Comparison of ENCODE assay signal across 8 cellular contexts in the genomic region with DNA sequence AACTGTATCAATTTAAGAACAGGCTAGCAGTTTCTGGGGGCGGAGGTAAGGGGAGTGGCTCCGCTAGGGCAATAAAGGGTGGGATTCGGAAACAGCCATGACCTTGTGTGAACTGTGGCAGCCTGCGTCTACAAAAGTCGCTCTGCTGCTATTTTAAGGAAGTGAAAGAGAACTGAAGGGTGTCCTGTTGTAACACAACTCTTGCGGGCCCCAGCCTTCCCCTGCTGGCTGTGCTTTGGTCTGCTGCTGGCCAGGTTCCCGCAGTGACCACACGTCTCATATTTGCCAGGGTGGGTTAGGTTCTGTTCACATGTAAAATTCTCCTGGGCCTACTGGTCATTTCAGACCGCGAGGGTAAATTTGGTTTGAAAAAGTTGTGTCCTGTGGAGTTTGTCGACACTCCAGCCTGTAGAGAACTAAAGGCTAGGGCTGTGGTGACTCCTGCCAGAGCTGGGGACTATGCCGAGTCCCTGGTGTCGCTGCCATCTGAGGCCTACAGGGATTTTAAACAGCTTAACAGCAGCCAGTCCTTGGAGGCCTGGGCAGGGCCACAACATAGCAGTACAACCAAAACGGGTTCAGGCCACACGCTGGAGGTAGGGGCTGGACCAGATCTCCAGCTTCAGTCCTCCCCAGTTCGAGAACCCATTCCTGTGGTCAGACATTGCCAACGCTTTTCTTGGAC. TPM values are rescaled to one million over a fixed set of nuclear protein-coding genes. Genes with fewer than 3 reads are reported as not detected.
A peak's percentile ranks its signal among the peaks of the same experiment; 100 is the strongest.
DNase-seq lines count a peak whose midpoint lies in the region; ATAC-seq, FAIRE-seq and TF ChIP-seq lines count a peak whose summit lies in the region.

No MANE protein-coding gene starts in this region.

- no peak for FAIRE-seq in RCC 7860 (lab: Jason Lieb, UNC)

- peak overlapping the region; percentile 85 for H3K4me3 Mint-ChIP-seq in activated naive CD8-positive, alpha-beta T cell treated with anti-CD3 and anti-CD28 coated beads for 36 hours

- ATAC-seq in GM21423 (IDR thresholded peaks at IDR 0.05; ENCODE audit: unreplicated experiment), result peak; percentile 69
- peak; percentile 79 for ATAC-seq in left ventricle myocardium superior

- CTCF ChIA-PET in GM10248 (lab: Yijun Ruan, JAX), result interaction anchor here (0.7 to 6.5 kb wide), 23 partner anchors 10 to 183 kb away, joined by 3 to 55 read pairs (median 5); no protein-coding TSS in a partner anchor

- H3K36me3 Mint-ChIP-seq in activated naive CD8-positive, alpha-beta T cell treated with anti-CD3 and anti-CD28 coated beads for 36 hours, result peaks cover 7% of the 10 kb centered on the region

- no peak for TF ChIP-seq CTCF in GM10248 (IDR thresholded peaks at IDR 0.05; ENCODE audit: control extremely low read depth, extremely low read depth, low read depth, missing control alignments)

- intact Hi-C loops in left ventricle myocardium superior (cut with micrococcal nuclease), result no loop called here

- H3K4me1 Mint-ChIP-seq in activated naive CD8-positive, alpha-beta T cell treated with anti-CD3 and anti-CD28 coated beads for 36 hours, result peaks cover 37% of the 10 kb centered on the region

- H3K9me3 Mint-ChIP-seq in activated naive CD8-positive, alpha-beta T cell treated with anti-CD3 and anti-CD28 coated beads for 36 hours, result no peaks in the 10 kb centered on the region

- DNase-seq in GM10248 (ENCODE audit: extremely low spot score), result peak; percentile 86
- peak; percentile 37 for DNase-seq in HuH-7 (ENCODE audit: low spot score)
- peak; percentile 28 for DNase-seq in activated naive CD8-positive, alpha-beta T cell treated with anti-CD3 and anti-CD28 coated beads for 36 hours
- DNase-seq in left ventricle myocardium superior, result peak; percentile 90
- DNase-seq in putamen (ENCODE audit: low spot score), result peak; percentile 66
- no peak for DNase-seq in RCC 7860 (ENCODE audit: low spot score)
- no peak for DNase-seq in HCEC 1CT

- POLR2A ChIA-PET in GM10248 (lab: Yijun Ruan, JAX), result interaction anchor here (0.8 to 1.0 kb wide), 2 partner anchors 9 to 35 kb away, joined by 3 read pairs; no protein-coding TSS in a partner anchor

- no peaks in the 10 kb centered on the region for H3K27me3 Mint-ChIP-seq in activated naive CD8-positive, alpha-beta T cell treated with anti-CD3 and anti-CD28 coated beads for 36 hours

- H3K27ac Mint-ChIP-seq in activated naive CD8-positive, alpha-beta T cell treated with anti-CD3 and anti-CD28 coated beads for 36 hours, result peak overlapping the region; percentile 91

RNA-seq across cellular contexts. Expression of a gene that starts 1.1 kb away (rescaled TPM):
- 10 to 100 TPM; 18.6 to 18.7 TPM for total RNA-seq in activated naive CD8-positive, alpha-beta T cell treated with anti-CD3 and anti-CD28 coated beads for 36 hours
- total RNA-seq in left ventricle myocardium superior, result 19.9 TPM

RNA-seq across cellular contexts. Expression of a gene that starts 27.4 kb away (rescaled TPM):
- total RNA-seq in activated naive CD8-positive, alpha-beta T cell treated with anti-CD3 and anti-CD28 coated beads for 36 hours, result not detected
- total RNA-seq in left ventricle myocardium superior, result 5.7 TPM

Comparison
In these comparisons a context has a peak if more than half of its experiments do, and no peak if none do; other contexts are left out.
1. DNase-seq: peak in GM10248 (single experiment), HuH-7 (single experiment), activated naive CD8-positive, alpha-beta T cell treated with anti-CD3 and anti-CD28 coated beads for 36 hours (single experiment), left ventricle myocardium superior (single experiment) and putamen (single experiment); none in RCC 7860 (single experiment) and HCEC 1CT (single experiment).